1 cellular context compared by ENCODE assay signal in genomic region chr2:231714639-231715498, GRCh38.
TF ChIP-seq lines count a peak whose summit lies in the region.

No MANE protein-coding gene starts in this region.

TF ChIP-seq in K562, 482 proteins besides CTCF, POLR2A, EP300 and RAD21 (continued from another document and continues in another):
- TF ChIP-seq ZNF384 (IDR thresholded peaks at IDR 0.05; ENCODE audit: low read depth, low read length) (no peak), BRD9 (IDR thresholded peaks at IDR 0.05; ENCODE audit: low read depth, partially characterized antibody) (no peak), DEAF1 (CRISPR knock-in tag; IDR thresholded peaks at IDR 0.05) (peak; percentile 48; the same call in 1 of the 2 replicates), ZKSCAN8 (CRISPR knock-in tag; IDR thresholded peaks at IDR 0.05) (no peak), ZNF79 (CRISPR knock-in tag; IDR thresholded peaks at IDR 0.05; ENCODE audit: low read depth) (no peak), MNT (conservative IDR thresholded peaks at IDR 0.05) (no peak), SRSF9 (IDR thresholded peaks at IDR 0.05; ENCODE audit: borderline replicate concordance, low read depth, low read length) (no peak), STAG1 (CRISPR knock-in tag; IDR thresholded peaks at IDR 0.05; ENCODE audit: borderline replicate concordance) (peak; percentile 37; the same call in 1 of the 2 replicates), PPARD (CRISPR knock-in tag; IDR thresholded peaks at IDR 0.05) (no peak), MCM3 (IDR thresholded peaks at IDR 0.05) (no peak), CC2D1A (IDR thresholded peaks at IDR 0.05) (0 out of 2 replicates have a peak, but pooled peaks have one; percentile 53), ESRRA (IDR thresholded peaks at IDR 0.05; ENCODE audit: borderline replicate concordance, low read depth) (peak; percentile 78), EHMT2 (IDR thresholded peaks at IDR 0.05) (no peak), RCOR1 (IDR thresholded peaks at IDR 0.05; ENCODE audit: borderline replicate concordance in 1 of 2, low read depth in 2 of 2, low read length in 2 of 2) (no peak), CBX3 (IDR thresholded peaks at IDR 0.05; ENCODE audit: borderline replicate concordance in 1 of 2, low read length in 2 of 2) (no peak), ZNF347 (CRISPR knock-in tag; IDR thresholded peaks at IDR 0.05; ENCODE audit: low read depth) (no peak), CLOCK (CRISPR knock-in tag; IDR thresholded peaks at IDR 0.05; ENCODE audit: borderline replicate concordance) (no peak), RBM14 (IDR thresholded peaks at IDR 0.05; ENCODE audit: borderline replicate concordance, insufficient read depth, low read depth, low read length) (no peak), ZNF780A (CRISPR knock-in tag; IDR thresholded peaks at IDR 0.05) (no peak), MTA2 (IDR thresholded peaks at IDR 0.05; ENCODE audit: low read depth) (no peak), MTA3 (IDR thresholded peaks at IDR 0.05; ENCODE audit: borderline replicate concordance) (no peak), ZNF592 (IDR thresholded peaks at IDR 0.05) (0 out of 2 replicates have a peak, but pooled peaks have one; percentile 20), CTCFL (IDR thresholded peaks at IDR 0.05; ENCODE audit: borderline replicate concordance, insufficient read depth, low read depth, low read length, poor library complexity, severe bottlenecking) (peak; percentile 38), ZNF280B (CRISPR knock-in tag; IDR thresholded peaks at IDR 0.05) (no peak), REST (CRISPR knock-in tag; IDR thresholded peaks at IDR 0.05; ENCODE audit: low read depth) (no peak), THAP12 (CRISPR knock-in tag; IDR thresholded peaks at IDR 0.05) (no peak), ZNF551 (CRISPR knock-in tag; IDR thresholded peaks at IDR 0.05) (no peak), FOS (IDR thresholded peaks at IDR 0.05; ENCODE audit: extremely low read depth, insufficient read length) (no peak), HMGN3 (IDR thresholded peaks at IDR 0.05; ENCODE audit: borderline replicate concordance, extremely low read depth, insufficient read length, low read depth, low read length) (no peak), ZNF785 (CRISPR knock-in tag; IDR thresholded peaks at IDR 0.05) (no peak), ZNF23 (CRISPR knock-in tag; IDR thresholded peaks at IDR 0.05) (no peak), TEAD2 (tag; IDR thresholded peaks at IDR 0.05) (no peak), SOX6 (IDR thresholded peaks at IDR 0.05) (no peak), BRF1 (IDR thresholded peaks at IDR 0.05; ENCODE audit: borderline replicate concordance, extremely low read depth, insufficient read length) (no peak), NELFE (IDR thresholded peaks at IDR 0.05; ENCODE audit: insufficient read depth, insufficient read length) (no peak), ZNF24 (IDR thresholded peaks at IDR 0.05) (0 out of 2 replicates have a peak, but pooled peaks have one; percentile 23), ATF7 (IDR thresholded peaks at IDR 0.05) (no peak), BCL6 (CRISPR knock-in tag; IDR thresholded peaks at IDR 0.05) (no peak), PRMT5 (CRISPR knock-in tag; IDR thresholded peaks at IDR 0.05) (no peak), SMC3 (conservative IDR thresholded peaks at IDR 0.05; ENCODE audit: insufficient read depth, low read depth, low read length) (peak; percentile 54; the same call in 1 of the 2 replicates), ZBTB7A (IDR thresholded peaks at IDR 0.05; ENCODE audit: borderline replicate concordance, control insufficient read depth, low read depth, low read length) (peak; percentile 60; the same call in 1 of the 2 replicates), RAD51 (IDR thresholded peaks at IDR 0.05; ENCODE audit: borderline replicate concordance, low read depth) (no peak)
